ENCODE assay signal across 13 cellular contexts in genomic region chr5:149069711-149070110, GRCh38. TPM values are rescaled to one million over a fixed set of nuclear protein-coding genes. Genes with fewer than 3 reads are reported as not detected.
DNase-seq lines count a peak whose midpoint lies in the region; ATAC-seq and TF ChIP-seq lines count a peak whose summit lies in the region.
"Had no signal": no experiment of that assay in that cellular context is flagged by ENCODE, and none has a peak within 500 bp of the region (broad histone marks: within the 10 kb centered on the region; RNA-seq: fewer than 3 reads in every experiment).

No MANE protein-coding gene starts in this region.

- CTCF ChIA-PET in Calu3 (lab: Charles Lee) = no interaction called here

- H3K4me3 ChIP-seq in right atrium auricular region (no peak overlapping the region), fibroblast of the aortic adventitia (ENCODE audit: low read depth, low read length) (no peak overlapping the region)
- H3K4me3 ChIP-seq: BLaER1, GM23338 had no signal

- H3K4me1 Mint-ChIP-seq in Calu3 (ENCODE audit: low read depth, unreplicated experiment) = peaks cover 49% of the 10 kb centered on the region
- H3K4me1 Mint-ChIP-seq: GM23338 had no signal

- H3K27me3 ChIP-seq in right atrium auricular region = no peaks in the 10 kb centered on the region
- H3K27me3 ChIP-seq: BLaER1 had no signal

- peak; percentile 70 for DNase-seq in Right ventricle myocardium inferior (ENCODE audit: missing footprints)
- no peak for DNase-seq in right atrium auricular region (ENCODE audit: low spot score)
- DNase-seq in fibroblast of the aortic adventitia (ENCODE audit: low read depth) = peak; percentile 18
- DNase-seq in left ventricle myocardium superior = peak; percentile 79
- no peak for DNase-seq in iPS-NIHi11 (ENCODE audit: low spot score)
- DNase-seq in Calu3 = no peak
- no peak for DNase-seq in cerebellar cortex (ENCODE audit: low spot score)
- DNase-seq: 8988T, AML-193, DMS 273 treated with DMSO at 0.1 percent for 48 hours, H9 had no signal

- TF ChIP-seq CTCF in right atrium auricular region (IDR thresholded peaks at IDR 0.05) = no peak
- no peak for TF ChIP-seq CTCF in fibroblast of the aortic adventitia (IDR thresholded peaks at IDR 0.05; ENCODE audit: insufficient read depth, low read length)
- no peak for TF ChIP-seq CTCF in Calu3 (IDR thresholded peaks at IDR 0.05; ENCODE audit: unreplicated experiment)

- H3K9me3 Mint-ChIP-seq in Calu3 (ENCODE audit: low read depth, unreplicated experiment) = peaks cover 31% of the 10 kb centered on the region
- H3K9me3 Mint-ChIP-seq: GM23338, H9 had no signal

- H3K27ac Mint-ChIP-seq in Calu3 (ENCODE audit: unreplicated experiment) = no peak overlapping the region
- H3K27ac Mint-ChIP-seq: GM23338, H9 had no signal

- no TSS peak for BruUV-seq in Calu3 (replicated peaks; lab: Mats Ljungman, UMichigan)

- no peaks in the 10 kb centered on the region for H3K36me3 ChIP-seq in right atrium auricular region
- H3K36me3 ChIP-seq: BLaER1 had no signal

- peak overlapping the region in 1 of 2 donors; percentile 31 for H3K27ac ChIP-seq in right atrium auricular region
- H3K27ac ChIP-seq: BLaER1 had no signal

- no peak overlapping the region for H3K4me3 Mint-ChIP-seq in Calu3 (ENCODE audit: low read depth, unreplicated experiment)
- H3K4me3 Mint-ChIP-seq: GM23338, H9 had no signal

- no peaks in the 10 kb centered on the region for H3K9me3 ChIP-seq in right atrium auricular region

- H3K27me3 Mint-ChIP-seq in Calu3 (ENCODE audit: unreplicated experiment) = no peaks in the 10 kb centered on the region

- H3K4me1 ChIP-seq in right atrium auricular region = peaks cover 0 to 21% of the 10 kb centered on the region in 2 donors

- intact Hi-C loops in Right ventricle myocardium inferior (cut with DNase I) = no loop called here
- intact Hi-C loops in left ventricle myocardium superior (cut with micrococcal nuclease) = no loop called here
- intact Hi-C loops in Calu3 (cut with micrococcal nuclease; ENCODE audit: unreplicated experiment) = no loop called here

- ATAC-seq in Right ventricle myocardium inferior (peak; percentile 53), left ventricle myocardium superior (peak; percentile 75)
- ATAC-seq: GM23338 had no signal

- no peaks in the 10 kb centered on the region for H3K36me3 Mint-ChIP-seq in Calu3 (ENCODE audit: insufficient read depth, unreplicated experiment)

RNA-seq across cellular contexts. Expression of gene SH3TC2, which starts 6.8 kb away (rescaled TPM):
- 14.6 TPM for total RNA-seq in Right ventricle myocardium inferior
- total RNA-seq in right atrium auricular region = 10 to 100 TPM in 1 of 2 donors, 1 to 10 TPM in 1; 4.7 to 13.1 TPM
- total RNA-seq in fibroblast of the aortic adventitia (ENCODE audit: low replicate concordance) = 1.6 and 4.1 TPM in 2 replicates
- total RNA-seq in left ventricle myocardium superior = 15.7 TPM
- 54.6 and 60.3 TPM in 2 replicates for total RNA-seq in Calu3 (2022)
- total RNA-seq: H9 had no signal

Comparison
In these comparisons a context has a peak if more than half of its experiments do, and no peak if none do; other contexts are left out.
1. DNase-seq: peak in Right ventricle myocardium inferior (single experiment), fibroblast of the aortic adventitia (single experiment) and left ventricle myocardium superior (single experiment); none in right atrium auricular region (single experiment), iPS-NIHi11 (single experiment), Calu3 (single experiment) and cerebellar cortex (single experiment).